Comparison of ENCODE assay signal across 9 cellular contexts in the genomic region with DNA sequence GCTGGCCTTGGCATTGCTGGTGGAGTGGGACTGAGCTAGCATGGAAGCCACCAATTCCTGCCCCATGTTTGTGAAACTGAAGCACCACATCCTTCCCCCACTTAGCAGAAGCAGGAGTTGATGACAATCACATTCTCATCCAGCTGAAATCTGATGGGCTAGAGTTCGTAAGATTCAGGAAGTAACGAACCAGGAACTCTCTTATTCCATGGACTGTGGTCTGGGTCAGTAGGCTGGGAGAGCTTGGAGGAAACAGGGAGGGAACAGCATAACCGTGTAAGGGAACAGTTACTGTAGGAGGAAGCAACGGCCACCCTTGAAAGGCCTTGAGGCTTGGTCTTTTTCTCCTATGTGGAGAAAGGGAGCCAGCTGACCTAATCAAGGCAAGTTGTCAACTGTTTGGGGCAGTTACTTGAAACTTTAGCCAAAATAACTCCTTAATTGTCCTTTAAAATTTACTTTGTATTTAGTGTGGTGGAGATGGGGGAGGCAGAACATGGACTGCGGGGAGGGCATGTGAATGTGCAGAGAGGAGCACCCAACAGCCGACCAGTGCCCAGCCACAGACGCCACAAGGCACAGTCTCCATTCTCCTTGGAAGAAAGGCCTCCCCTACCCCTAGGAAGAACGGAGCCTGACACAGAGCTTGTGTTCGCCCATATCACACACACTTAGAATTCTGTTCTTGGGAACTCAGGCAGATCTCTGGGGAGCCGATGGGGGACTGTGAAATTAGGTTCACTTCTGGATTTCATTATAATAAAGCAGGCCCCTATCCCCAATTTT. TPM values are rescaled to one million over a fixed set of nuclear protein-coding genes. Genes with fewer than 3 reads are reported as not detected.
DNase-seq lines count a peak whose midpoint lies in the region; ATAC-seq and TF ChIP-seq lines count a peak whose summit lies in the region.
"Had no signal": no experiment of that assay in that cellular context is flagged by ENCODE, and none has a peak within 500 bp of the region (broad histone marks: within the 10 kb centered on the region; RNA-seq: fewer than 3 reads in every experiment).

No MANE protein-coding gene starts in this region.

- H3K4me3 ChIP-seq in right lobe of liver (peak overlapping the region in 1 of 3 donors; percentile 84), lower leg skin (ENCODE audit: low read depth, poor library complexity, severe bottlenecking) (no peak overlapping the region)

- H3K9me3 ChIP-seq in right lobe of liver: peaks cover 0 to 6% (median 0%) of the 10 kb centered on the region in 4 donors

- H3K27ac ChIP-seq in right lobe of liver (peak overlapping the region; percentile 80 to 94 (median 81)), temporal lobe (ENCODE audit: low read depth, low read length) (peak overlapping the region; percentile 98)

- TF ChIP-seq CTCF in right lobe of liver (IDR thresholded peaks at IDR 0.05): no peak
- no peak for TF ChIP-seq CTCF in lower leg skin (IDR thresholded peaks at IDR 0.05)

- no peak for DNase-seq in activated CD4-positive, alpha-beta T cell treated with anti-CD3 and anti-CD28 coated beads for 36 hours
- DNase-seq in activated CD4-positive, alpha-beta T cell treated with anti-CD3 and anti-CD28 coated beads for 48 hours: no peak
- DNase-seq in activated CD4-positive, alpha-beta memory T cell treated with anti-CD3 and anti-CD28 coated beads for 36 hours: no peak
- DNase-seq in right lobe of liver: no peak
- no peak for DNase-seq in lower leg skin (ENCODE audit: low spot score in 2 of 2)
- no peak for DNase-seq in NCI-H128 (lab: John Stamatoyannopoulos, UW; ENCODE audit: unreplicated experiment)
- no peak for DNase-seq in NCI-H2107 (lab: John Stamatoyannopoulos, UW)
- DNase-seq: NCI-H510A had no signal

- ATAC-seq in activated CD4-positive, alpha-beta T cell treated with anti-CD3 and anti-CD28 coated beads for 36 hours: no peak
- no peak for ATAC-seq in right lobe of liver

- peak overlapping the region; percentile 96 for H3K27ac Mint-ChIP-seq in activated CD4-positive, alpha-beta T cell treated with anti-CD3 and anti-CD28 coated beads for 36 hours
- peak overlapping the region; percentile 94 for H3K27ac Mint-ChIP-seq in activated CD4-positive, alpha-beta memory T cell treated with anti-CD3 and anti-CD28 coated beads for 36 hours

- intact Hi-C loops in activated CD4-positive, alpha-beta T cell treated with anti-CD3 and anti-CD28 coated beads for 36 hours (cut with DNase I, micrococcal nuclease): loop anchor here (10.0 kb wide), 2 partner anchors 797 to 1467 kb away; partner anchors contain the start of genes JMJD4 (in 1 of the 2), SNAP47 (in 1 of the 2) and TRIM11 (in 1 of the 2)
- intact Hi-C loops in activated CD4-positive, alpha-beta memory T cell treated with anti-CD3 and anti-CD28 coated beads for 36 hours (cut with micrococcal nuclease): loop anchor here (10.0 kb wide), 1 partner anchor 203 kb away; the partner anchor contains the start of gene ITPKB
- intact Hi-C loops in right lobe of liver (cut with DNase I) (no loop called here), lower leg skin (cut with DNase I; ENCODE audit: low total_unique reads) (no loop called here)

- CTCF ChIA-PET in activated CD4-positive, alpha-beta T cell treated with anti-CD3 and anti-CD28 coated beads for 36 hours (lab: Charles Lee): interaction anchor here (0.6 to 1.1 kb wide), 7 partner anchors 13 to 267 kb away, joined by 3 to 4 read pairs (median 3); no protein-coding TSS in a partner anchor
- CTCF ChIA-PET in activated CD4-positive, alpha-beta memory T cell treated with anti-CD3 and anti-CD28 coated beads for 36 hours (lab: Charles Lee): interaction anchor here (0.6 to 2.0 kb wide), 3 partner anchors 277 to 530 kb away, joined by 3 to 6 read pairs (median 5); partner anchors contain the start of gene PARP1

- no peaks in the 10 kb centered on the region for H3K27me3 Mint-ChIP-seq in activated CD4-positive, alpha-beta T cell treated with anti-CD3 and anti-CD28 coated beads for 36 hours
- no peaks in the 10 kb centered on the region for H3K27me3 Mint-ChIP-seq in activated CD4-positive, alpha-beta memory T cell treated with anti-CD3 and anti-CD28 coated beads for 36 hours

- peak overlapping the region; percentile 82 for H3K4me3 Mint-ChIP-seq in activated CD4-positive, alpha-beta T cell treated with anti-CD3 and anti-CD28 coated beads for 36 hours
- peak overlapping the region; percentile 82 for H3K4me3 Mint-ChIP-seq in activated CD4-positive, alpha-beta memory T cell treated with anti-CD3 and anti-CD28 coated beads for 36 hours

- no peaks in the 10 kb centered on the region for H3K36me3 ChIP-seq in right lobe of liver

- TF ChIP-seq POLR2A in right lobe of liver (IDR thresholded peaks at IDR 0.05): peak; percentile 16
- no peak for TF ChIP-seq POLR2A in lower leg skin (IDR thresholded peaks at IDR 0.05)

- peaks cover 0 to 32% (median 3%) of the 10 kb centered on the region in 4 donors for H3K4me1 ChIP-seq in right lobe of liver

- peaks cover 10% of the 10 kb centered on the region for H3K36me3 Mint-ChIP-seq in activated CD4-positive, alpha-beta T cell treated with anti-CD3 and anti-CD28 coated beads for 36 hours (ENCODE audit: low read depth)
- peaks cover 5% of the 10 kb centered on the region for H3K36me3 Mint-ChIP-seq in activated CD4-positive, alpha-beta memory T cell treated with anti-CD3 and anti-CD28 coated beads for 36 hours

- 75% methylated on average over 6 of the region's 10 CpGs for WGBS in right lobe of liver (ENCODE audit: insufficient coverage, low coverage, low lambda C conversion rate, missing lambda C conversion rate)
- 83 to 88% methylated on average over 10 of the region's 10 CpGs for WGBS in lower leg skin, 2 donors

- H3K4me1 Mint-ChIP-seq in activated CD4-positive, alpha-beta T cell treated with anti-CD3 and anti-CD28 coated beads for 36 hours: peaks cover 37% of the 10 kb centered on the region
- peaks cover 30% of the 10 kb centered on the region for H3K4me1 Mint-ChIP-seq in activated CD4-positive, alpha-beta memory T cell treated with anti-CD3 and anti-CD28 coated beads for 36 hours (ENCODE audit: low read depth)

- no peaks in the 10 kb centered on the region for H3K27me3 ChIP-seq in right lobe of liver

- peaks cover 17% of the 10 kb centered on the region for H3K9me3 Mint-ChIP-seq in activated CD4-positive, alpha-beta T cell treated with anti-CD3 and anti-CD28 coated beads for 36 hours (ENCODE audit: low read depth)
- H3K9me3 Mint-ChIP-seq in activated CD4-positive, alpha-beta memory T cell treated with anti-CD3 and anti-CD28 coated beads for 36 hours: peaks cover 16% of the 10 kb centered on the region

- POLR2A ChIA-PET in activated CD4-positive, alpha-beta T cell treated with anti-CD3 and anti-CD28 coated beads for 36 hours (lab: Charles Lee): interaction anchor here (0.6 to 2.1 kb wide), 4 partner anchors 10 to 869 kb away, joined by 4 to 12 read pairs (median 6); no protein-coding TSS in a partner anchor
- POLR2A ChIA-PET in activated CD4-positive, alpha-beta memory T cell treated with anti-CD3 and anti-CD28 coated beads for 36 hours (lab: Charles Lee): interaction anchor here (0.6 to 3.1 kb wide), 7 partner anchors 19 to 749 kb away, joined by 3 to 20 read pairs (median 3); partner anchors contain the start of gene PSEN2

RNA-seq across cellular contexts. Expression of gene COQ8A, which starts 2.0 kb away (rescaled TPM):
- total RNA-seq in activated CD4-positive, alpha-beta T cell treated with anti-CD3 and anti-CD28 coated beads for 36 hours: 10 to 100 TPM; 21.3 to 26.9 TPM
- 10 to 100 TPM; 19.8 to 22.2 TPM for total RNA-seq in activated CD4-positive, alpha-beta memory T cell treated with anti-CD3 and anti-CD28 coated beads for 36 hours
- total RNA-seq in right lobe of liver: 10 to 100 TPM; 51.6 to 78.1 (median 69.6) TPM
- total RNA-seq in temporal lobe: 16.7 TPM
- total RNA-seq in lower leg skin: 10 to 100 TPM; 53.4 to 97.5 (median 72.7) TPM

Comparison
In these comparisons a context has a peak if more than half of its experiments do, and no peak if none do; other contexts are left out.
1. intact Hi-C loops: an anchor here in activated CD4-positive, alpha-beta T cell treated with anti-CD3 and anti-CD28 coated beads for 36 hours (10.0 kb wide) and activated CD4-positive, alpha-beta memory T cell treated with anti-CD3 and anti-CD28 coated beads for 36 hours (10.0 kb wide); none called in right lobe of liver and lower leg skin.